Comparison of ENCODE assay signal across 11 cellular contexts in genomic region chr2:165895974-165896373, GRCh38. TPM values are rescaled to one million over a fixed set of nuclear protein-coding genes. Genes with fewer than 3 reads are reported as not detected.
A peak's percentile ranks its signal among the peaks of the same experiment; 100 is the strongest.
DNase-seq lines count a peak whose midpoint lies in the region; ATAC-seq and TF ChIP-seq lines count a peak whose summit lies in the region.
"Had no signal": no experiment of that assay in that cellular context is flagged by ENCODE, and none has a peak within 500 bp of the region (broad histone marks: within the 10 kb centered on the region; RNA-seq: fewer than 3 reads in every experiment).

No MANE protein-coding gene starts in this region.

- no peaks in the 10 kb centered on the region for H3K9me3 Mint-ChIP-seq in memory B cell
- no peaks in the 10 kb centered on the region for H3K9me3 Mint-ChIP-seq in activated naive CD8-positive, alpha-beta T cell treated with anti-CD3 and anti-CD28 coated beads for 36 hours
- H3K9me3 Mint-ChIP-seq: naive thymus-derived CD8-positive, alpha-beta T cell had no signal

- H3K36me3 Mint-ChIP-seq in memory B cell, result peaks cover 40% of the 10 kb centered on the region
- H3K36me3 Mint-ChIP-seq in activated naive CD8-positive, alpha-beta T cell treated with anti-CD3 and anti-CD28 coated beads for 36 hours, result peaks cover 29% of the 10 kb centered on the region

- peaks cover 10% of the 10 kb centered on the region for H3K4me1 Mint-ChIP-seq in memory B cell
- H3K4me1 Mint-ChIP-seq in activated naive CD8-positive, alpha-beta T cell treated with anti-CD3 and anti-CD28 coated beads for 36 hours, result peaks cover 4% of the 10 kb centered on the region

- H3K27me3 ChIP-seq in upper lobe of left lung, result no peaks in the 10 kb centered on the region
- H3K27me3 ChIP-seq: cardiac muscle cell had no signal

- no peak for TF ChIP-seq POLR2A in upper lobe of left lung (IDR thresholded peaks at IDR 0.05)

- H3K27ac ChIP-seq in upper lobe of left lung, result no peak overlapping the region
- H3K27ac ChIP-seq: cardiac muscle cell had no signal

- peak overlapping the region; percentile 46 for H3K27ac Mint-ChIP-seq in memory B cell
- H3K27ac Mint-ChIP-seq in activated naive CD8-positive, alpha-beta T cell treated with anti-CD3 and anti-CD28 coated beads for 36 hours, result no peak overlapping the region

- no peak overlapping the region for H3K4me3 Mint-ChIP-seq in memory B cell
- no peak overlapping the region for H3K4me3 Mint-ChIP-seq in activated naive CD8-positive, alpha-beta T cell treated with anti-CD3 and anti-CD28 coated beads for 36 hours
- H3K4me3 Mint-ChIP-seq: naive thymus-derived CD8-positive, alpha-beta T cell had no signal

- WGBS in upper lobe of left lung, 2 donors, result 93 to 97% methylated on average over 1 of the region's 1 CpG

- no peaks in the 10 kb centered on the region for H3K27me3 Mint-ChIP-seq in memory B cell
- no peaks in the 10 kb centered on the region for H3K27me3 Mint-ChIP-seq in activated naive CD8-positive, alpha-beta T cell treated with anti-CD3 and anti-CD28 coated beads for 36 hours
- H3K27me3 Mint-ChIP-seq: naive thymus-derived CD8-positive, alpha-beta T cell had no signal

- no peak for DNase-seq in memory B cell (ENCODE audit: low spot score in 2 of 2)
- DNase-seq in upper lobe of left lung, result no peak
- DNase-seq in EL, result no peak
- DNase-seq in activated naive CD8-positive, alpha-beta T cell treated with anti-CD3 and anti-CD28 coated beads for 36 hours, result no peak
- DNase-seq: naive thymus-derived CD8-positive, alpha-beta T cell; NCI-H1694; stimulated activated CD4-positive, alpha-beta T cell treated with anti-CD3 and anti-CD28 coated beads, Interleukin-12 subunit alpha, Interleukin-12 subunit beta, amount 100 ng/mL, for 4 hours had no signal

- no peak overlapping the region for H3K4me3 ChIP-seq in upper lobe of left lung
- H3K4me3 ChIP-seq: cardiac muscle cell had no signal

- no peaks in the 10 kb centered on the region for H3K4me1 ChIP-seq in upper lobe of left lung

- no peak for TF ChIP-seq CTCF in upper lobe of left lung (IDR thresholded peaks at IDR 0.05)

- ATAC-seq in GM18870 (IDR thresholded peaks at IDR 0.05; ENCODE audit: unreplicated experiment) (peak; percentile 89), GM21526 (IDR thresholded peaks at IDR 0.05; ENCODE audit: low FRiP score, unreplicated experiment) (peak; percentile 93), HG03095 (IDR thresholded peaks at IDR 0.05; ENCODE audit: unreplicated experiment) (peak; percentile 89), memory B cell (ENCODE audit: low read depth) (no peak), upper lobe of left lung (ENCODE audit: low FRiP score in 2 of 2) (no peak)
- ATAC-seq: naive thymus-derived CD8-positive, alpha-beta T cell had no signal

- TF ChIP-seq EP300 in upper lobe of left lung (IDR thresholded peaks at IDR 0.05), result no peak

- no peaks in the 10 kb centered on the region for H3K9me3 ChIP-seq in upper lobe of left lung

- peaks cover 0 to 77% (median 20%) of the 10 kb centered on the region in 4 donors for H3K36me3 ChIP-seq in upper lobe of left lung

RNA-seq across cellular contexts. Expression of gene TTC21B, which starts 57.6 kb away (rescaled TPM):
- 100 to 1,000 TPM in 1 of 6 donors, 10 to 100 TPM in 5; 14.6 to 150 (median 36.5) TPM for total RNA-seq in upper lobe of left lung
- 10 to 100 TPM; 21.3 to 24.1 TPM for total RNA-seq in activated naive CD8-positive, alpha-beta T cell treated with anti-CD3 and anti-CD28 coated beads for 36 hours

Comparison
In these comparisons a context has a peak if more than half of its experiments do, and no peak if none do; other contexts are left out.
1. ATAC-seq: peak in GM18870 (single experiment), GM21526 (single experiment) and HG03095 (single experiment); none in memory B cell (single experiment) and upper lobe of left lung (0 of 2).